1 cellular context compared by ENCODE assay signal in genomic region chr19:29211562-29212416, GRCh38.
TF ChIP-seq lines count a peak whose summit lies in the region.

No MANE protein-coding gene starts in this region.

TF ChIP-seq in HepG2, 621 proteins besides CTCF, POLR2A, EP300 and RAD21 (continued from another document):
- TF ChIP-seq TGIF2 (CRISPR knock-in tag; IDR thresholded peaks at IDR 0.05): 0 out of 2 replicates have a peak, but pooled peaks have one; percentile 51
- TF ChIP-seq ZNF792 (CRISPR knock-in tag; IDR thresholded peaks at IDR 0.05): no peak
- TF ChIP-seq ZNF777 (CRISPR knock-in tag; IDR thresholded peaks at IDR 0.05): peak; percentile 14; the same call in 1 of the 2 replicates
- 0 out of 2 replicates have a peak, but pooled peaks have one; percentile 2 for TF ChIP-seq ZSCAN31 (CRISPR knock-in tag; IDR thresholded peaks at IDR 0.05; ENCODE audit: low read depth)
- no peak for TF ChIP-seq ZNF451 (CRISPR knock-in tag; IDR thresholded peaks at IDR 0.05)
- TF ChIP-seq BCL3 (CRISPR knock-in tag; IDR thresholded peaks at IDR 0.05): no peak
- no peak for TF ChIP-seq FOXO1 (CRISPR knock-in tag; IDR thresholded peaks at IDR 0.05)
- 0 out of 2 replicates have a peak, but pooled peaks have one; percentile 17 for TF ChIP-seq SAP130 (CRISPR knock-in tag; IDR thresholded peaks at IDR 0.05; ENCODE audit: low read depth)
- TF ChIP-seq NR2F1 (CRISPR knock-in tag; IDR thresholded peaks at IDR 0.05): no peak
- 0 out of 2 replicates have a peak, but pooled peaks have one; percentile 20 for TF ChIP-seq KMT2B (CRISPR knock-in tag; IDR thresholded peaks at IDR 0.05)
- TF ChIP-seq PRPF4 (IDR thresholded peaks at IDR 0.05; ENCODE audit: low read depth, low read length, poor library complexity, severe bottlenecking): no peak
- no peak for TF ChIP-seq HDAC1 (CRISPR knock-in tag; IDR thresholded peaks at IDR 0.05)
